8 cellular contexts compared by ENCODE assay signal in the genomic region with DNA sequence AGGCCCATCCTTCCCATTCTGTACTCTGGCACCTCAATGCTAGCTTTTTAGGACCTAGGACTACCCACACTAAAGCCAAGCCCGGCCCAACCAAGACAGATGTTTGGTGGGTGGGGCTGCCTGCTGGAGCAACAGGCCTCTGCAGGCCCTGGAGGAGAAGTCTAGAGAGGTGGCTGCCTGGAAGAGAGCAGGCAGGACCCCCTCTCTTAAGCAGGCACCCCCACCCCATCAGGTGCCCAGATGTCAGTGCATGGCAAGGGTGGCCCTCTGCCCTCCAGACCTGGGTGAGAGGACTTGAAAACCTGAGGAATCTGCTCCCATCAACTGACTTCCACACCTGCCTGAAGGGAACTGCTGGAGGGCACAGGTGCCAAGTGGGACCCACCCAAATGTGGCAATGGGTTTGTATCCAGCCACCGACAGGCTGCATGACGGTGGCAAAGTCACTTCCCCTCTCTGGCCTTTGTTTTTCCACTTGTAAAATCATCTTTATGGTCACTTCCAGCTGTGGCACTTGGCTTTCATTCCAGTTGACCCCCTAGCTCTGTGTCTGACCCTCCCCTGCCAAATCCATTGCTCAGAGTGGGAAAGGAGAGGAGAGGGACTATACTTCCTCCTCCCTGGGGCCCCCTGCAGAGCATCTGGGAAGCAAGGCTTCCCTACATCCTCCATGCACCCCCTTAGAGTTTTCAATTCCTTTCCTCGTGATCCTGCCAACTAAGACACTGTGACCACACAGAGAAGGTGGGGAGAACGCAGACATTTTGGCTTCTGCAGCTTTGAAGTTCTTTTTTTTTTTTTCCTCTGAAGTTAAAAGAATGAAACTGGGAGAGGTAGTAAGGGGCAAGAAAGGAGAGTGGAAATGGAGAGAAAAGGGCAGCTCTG. TPM values are rescaled to one million over a fixed set of nuclear protein-coding genes. Genes with fewer than 3 reads are reported as not detected.
DNase-seq lines count a peak whose midpoint lies in the region; ATAC-seq and TF ChIP-seq lines count a peak whose summit lies in the region.

No MANE protein-coding gene starts in this region.

- no peak overlapping the region for H3K14ac ChIP-seq in neuronal stem cell (ENCODE audit: low read length)

- 87 to 89% methylated on average over 1 to 5 of the region's 5 CpGs for WGBS in endodermal cell (ENCODE audit: insufficient coverage in 1 of 2, insufficient read length in 1 of 2), 2 experiments
- no CpG with 5 or more reads among the region's 5 CpGs for WGBS in neuronal stem cell (ENCODE audit: extremely low coverage in 2 of 2, insufficient read length in 2 of 2, insufficient replicate concordance in 1 of 2), 2 donors

- peak overlapping the region; percentile 11 for H2BK120ac ChIP-seq in neuronal stem cell (ENCODE audit: low read depth, low read length)

- peaks cover 7% of the 10 kb centered on the region for H3K36me3 ChIP-seq in CD4-positive, CD25-positive, alpha-beta regulatory T cell (ENCODE audit: control insufficient read depth, insufficient read depth, low read length)
- no peaks in the 10 kb centered on the region for H3K36me3 ChIP-seq in endodermal cell (ENCODE audit: control insufficient read depth, insufficient read depth, low read length)
- H3K36me3 ChIP-seq in neuronal stem cell (replicated peaks in 1 of 2; ENCODE audit: control insufficient read depth in 2 of 2, insufficient read depth in 2 of 2, low read length in 2 of 2): no peaks in the 10 kb centered on the region

- H2AK5ac ChIP-seq in neuronal stem cell (ENCODE audit: low read depth, low read length): no peak overlapping the region

- ATAC-seq in CD4-positive, CD25-positive, alpha-beta regulatory T cell (ENCODE audit: low read depth in 2 of 2): no peak
- no peak for ATAC-seq in GM18873 (IDR thresholded peaks at IDR 0.05; ENCODE audit: low FRiP score, unreplicated experiment)

- H3K9me3 Mint-ChIP-seq in CD4-positive, CD25-positive, alpha-beta regulatory T cell: no peaks in the 10 kb centered on the region
- no peaks in the 10 kb centered on the region for H3K9me3 Mint-ChIP-seq in endodermal cell

- H3K27ac ChIP-seq in CD4-positive, CD25-positive, alpha-beta regulatory T cell (ENCODE audit: insufficient read depth, low read length, poor library complexity, severe bottlenecking): peak overlapping the region; percentile 95
- H3K27ac ChIP-seq in endodermal cell (ENCODE audit: low read depth, low read length) (no peak overlapping the region), neuronal stem cell (replicated peaks; ENCODE audit: low read length) (no peak overlapping the region)

- peak overlapping the region; percentile 88 for H2BK5ac ChIP-seq in neuronal stem cell (ENCODE audit: low read length)

- no peak overlapping the region for H3K4ac ChIP-seq in neuronal stem cell (ENCODE audit: low read length)

- no peak overlapping the region for H3K9ac ChIP-seq in endodermal cell (ENCODE audit: extremely low read depth, low read length, poor library complexity, severe bottlenecking)
- H3K9ac ChIP-seq in neuronal stem cell (ENCODE audit: low read depth, low read length, poor library complexity): no peak overlapping the region

- H3K23ac ChIP-seq in neuronal stem cell (ENCODE audit: low read depth, low read length, poor library complexity): peak overlapping the region; percentile 76

- H3K79me1 ChIP-seq in neuronal stem cell (ENCODE audit: low read depth, low read length): peaks cover 2% of the 10 kb centered on the region

- no peak for TF ChIP-seq CTCF in endodermal cell (conservative IDR thresholded peaks at IDR 0.05)

- peaks cover 3% of the 10 kb centered on the region for H3K36me3 Mint-ChIP-seq in CD4-positive, CD25-positive, alpha-beta regulatory T cell
- no peaks in the 10 kb centered on the region for H3K36me3 Mint-ChIP-seq in endodermal cell (ENCODE audit: low read depth)

- peaks cover 7 to 61% (median 42%) of the 10 kb centered on the region in 4 donors for H3K4me1 Mint-ChIP-seq in CD4-positive, CD25-positive, alpha-beta regulatory T cell
- peaks cover 3% of the 10 kb centered on the region for H3K4me1 Mint-ChIP-seq in endodermal cell

- H3K4me1 ChIP-seq in CD4-positive, CD25-positive, alpha-beta regulatory T cell (ENCODE audit: control insufficient read depth, insufficient read depth, low read length, poor library complexity, severe bottlenecking): peaks cover 41% of the 10 kb centered on the region
- H3K4me1 ChIP-seq in endodermal cell (ENCODE audit: control insufficient read depth, insufficient read depth, low read length): no peaks in the 10 kb centered on the region
- H3K4me1 ChIP-seq in neuronal stem cell (ENCODE audit: control insufficient read depth in 2 of 2, insufficient read depth in 1 of 2, low read depth in 1 of 2, low read length in 2 of 2): peaks cover 6 to 23% of the 10 kb centered on the region in 2 donors

- no peak overlapping the region for H3K18ac ChIP-seq in neuronal stem cell (ENCODE audit: low read length)

- H3K27me3 Mint-ChIP-seq in CD4-positive, CD25-positive, alpha-beta regulatory T cell: no peaks in the 10 kb centered on the region
- H3K27me3 Mint-ChIP-seq in endodermal cell (ENCODE audit: insufficient read depth): peaks cover 37% of the 10 kb centered on the region

- H3K9me3 ChIP-seq in CD4-positive, CD25-positive, alpha-beta regulatory T cell (ENCODE audit: control insufficient read depth in 2 of 2, low read length in 2 of 2): no peaks in the 10 kb centered on the region
- no peaks in the 10 kb centered on the region for H3K9me3 ChIP-seq in endodermal cell (ENCODE audit: control insufficient read depth, low read length)
- H3K9me3 ChIP-seq in neuronal stem cell (replicated peaks in 1 of 2; ENCODE audit: control insufficient read depth in 2 of 2, insufficient read depth in 1 of 2, low read depth in 1 of 2, low read length in 2 of 2): no peaks in the 10 kb centered on the region

- no peak overlapping the region for H4K8ac ChIP-seq in neuronal stem cell (ENCODE audit: low read depth, low read length)

- no peaks in the 10 kb centered on the region for H3K27me3 ChIP-seq in CD4-positive, CD25-positive, alpha-beta regulatory T cell (ENCODE audit: control insufficient read depth, insufficient read depth, low read length)
- H3K27me3 ChIP-seq in endodermal cell (ENCODE audit: control insufficient read depth, insufficient read depth, low read length, poor library complexity, severe bottlenecking) (peaks cover 45% of the 10 kb centered on the region), neuronal stem cell (ENCODE audit: control insufficient read depth in 3 of 3, insufficient read depth in 3 of 3, low read depth in 1 of 3, low read length in 3 of 3) (peaks cover 7 to 39% (median 38%) of the 10 kb centered on the region in 3 experiments)

- H3K4me2 ChIP-seq in neuronal stem cell (ENCODE audit: insufficient read depth, low read length, poor library complexity, severe bottlenecking): no peak overlapping the region

- H3K4me3 Mint-ChIP-seq in CD4-positive, CD25-positive, alpha-beta regulatory T cell: peak overlapping the region; percentile 97 to 98 (median 97)
- peak overlapping the region; percentile 48 for H3K4me3 Mint-ChIP-seq in endodermal cell

- no peak overlapping the region for H4K91ac ChIP-seq in neuronal stem cell (ENCODE audit: low read depth, low read length, poor library complexity)

- DNase-seq in CD4-positive, CD25-positive, alpha-beta regulatory T cell: no peak
- peak; percentile 49 for DNase-seq in OCI-M1 (lab: John Stamatoyannopoulos, UW)
- DNase-seq in endodermal cell: peak; percentile 49
- DNase-seq in neuronal stem cell (ENCODE audit: low spot score): no peak
- DNase-seq in DMS79 treated with DMSO at 0.1 percent for 48 hours (lab: John Stamatoyannopoulos, UW): no peak
- DNase-seq in NK-92 (lab: John Stamatoyannopoulos, UW; ENCODE audit: unreplicated experiment): no peak
- DNase-seq in NCI-H1105 treated with DMSO at 0.1 percent for 48 hours (lab: John Stamatoyannopoulos, UW): no peak

- no peak overlapping the region for H2BK15ac ChIP-seq in neuronal stem cell (ENCODE audit: low read length)

- peak overlapping the region; percentile 98 to 99 (median 98) for H3K27ac Mint-ChIP-seq in CD4-positive, CD25-positive, alpha-beta regulatory T cell
- no peak overlapping the region for H3K27ac Mint-ChIP-seq in endodermal cell

- no peak overlapping the region for H2BK12ac ChIP-seq in neuronal stem cell (ENCODE audit: low read length)

- H2AFZ ChIP-seq in neuronal stem cell (ENCODE audit: low read length): peak overlapping the region; percentile 48

- peak overlapping the region; percentile 81 for H3K4me3 ChIP-seq in CD4-positive, CD25-positive, alpha-beta regulatory T cell (ENCODE audit: low read depth, low read length)
- no peak overlapping the region for H3K4me3 ChIP-seq in endodermal cell (ENCODE audit: low read length)
- no peak overlapping the region for H3K4me3 ChIP-seq in neuronal stem cell (ENCODE audit: low read length in 2 of 2)

RNA-seq across cellular contexts. Expression of gene STAT5A, which starts 1.6 kb away (rescaled TPM):
- total RNA-seq in CD4-positive, CD25-positive, alpha-beta regulatory T cell: 177 TPM
- polyA plus RNA-seq in CD4-positive, CD25-positive, alpha-beta regulatory T cell: 10 to 100 TPM; 71.1 to 90.9 (median 76.7) TPM
- total RNA-seq in endodermal cell: 1 to 10 TPM; 3.5 to 4.8 TPM
- 2.5 TPM for polyA plus RNA-seq in endodermal cell (2013, experiment 1 of 2)
- 2.2 TPM for polyA plus RNA-seq in endodermal cell (2013, experiment 2 of 2)
- polyA plus RNA-seq in neuronal stem cell (2013, experiment 1 of 2): 1.8 TPM
- polyA plus RNA-seq in neuronal stem cell (2013, experiment 2 of 2): 1.7 TPM

RNA-seq across cellular contexts. Expression of gene STAT5B, which starts 10.5 kb away (rescaled TPM):
- total RNA-seq in CD4-positive, CD25-positive, alpha-beta regulatory T cell: 241 TPM
- 100 to 1,000 TPM; 109 to 117 (median 112) TPM for polyA plus RNA-seq in CD4-positive, CD25-positive, alpha-beta regulatory T cell
- total RNA-seq in endodermal cell: 10 to 100 TPM; 35.7 to 51.4 TPM
- 49.5 TPM for polyA plus RNA-seq in endodermal cell (2013, experiment 1 of 2)
- 41.3 TPM for polyA plus RNA-seq in endodermal cell (2013, experiment 2 of 2)
- polyA plus RNA-seq in neuronal stem cell (2013, experiment 1 of 2): 38.6 TPM
- polyA plus RNA-seq in neuronal stem cell (2013, experiment 2 of 2): 40.6 TPM

Comparison
In these comparisons a context has a peak if more than half of its experiments do, and no peak if none do; other contexts are left out.
1. DNase-seq: peak in OCI-M1 (single experiment) and endodermal cell (single experiment); none in CD4-positive, CD25-positive, alpha-beta regulatory T cell (0 of 3), neuronal stem cell (single experiment), DMS79 treated with DMSO at 0.1 percent for 48 hours (single experiment), NK-92 (single experiment) and NCI-H1105 treated with DMSO at 0.1 percent for 48 hours (single experiment).
2. RNA of gene STAT5A, which starts 1.6 kb away (total RNA-seq): 177 TPM in CD4-positive, CD25-positive, alpha-beta regulatory T cell (single experiment); 3.5 to 4.8 TPM in endodermal cell; every median in the first group is over 10 times any median in the second.